ENCODE assay signal across 8 cellular contexts in the genomic region with DNA sequence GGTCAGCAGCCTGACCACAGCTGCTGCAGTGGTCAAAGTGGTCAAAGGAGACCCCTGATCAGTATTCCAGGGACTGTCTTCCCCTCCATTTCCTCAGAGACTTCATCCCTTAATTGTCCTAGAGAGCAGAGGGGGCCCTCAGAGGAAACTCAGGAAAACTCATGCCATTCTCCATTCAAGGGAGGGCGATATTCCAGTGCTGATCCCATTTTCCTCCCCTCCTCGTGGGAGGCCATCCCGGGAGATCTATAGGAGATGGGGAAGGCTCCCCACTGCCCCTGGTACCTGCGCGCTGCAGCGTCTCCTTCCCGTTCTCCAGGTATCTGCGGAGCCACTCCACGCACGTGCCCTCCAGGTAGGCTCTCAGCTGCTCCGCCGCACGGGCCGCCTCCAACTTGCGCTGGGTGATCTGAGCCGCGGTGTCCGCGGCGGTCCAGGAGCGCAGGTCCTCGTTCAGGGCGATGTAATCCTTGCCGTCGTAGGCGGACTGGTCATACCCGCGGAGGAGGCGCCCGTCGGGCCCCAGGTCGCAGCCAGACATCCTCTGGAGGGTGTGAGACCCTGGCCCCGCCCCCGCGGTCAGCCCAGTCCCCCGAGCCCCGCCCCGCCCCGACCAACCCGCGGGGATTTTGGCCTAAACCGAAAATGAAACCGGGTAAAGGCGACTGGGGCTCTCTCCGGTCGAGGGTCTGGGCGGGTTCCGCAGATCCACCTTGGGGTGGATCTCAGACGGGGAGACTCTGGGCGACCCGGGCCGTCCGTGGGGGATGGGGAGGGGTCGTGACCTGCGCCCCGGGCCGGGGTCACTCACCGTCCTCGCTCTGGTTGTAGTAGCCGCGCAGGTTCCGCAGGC. TPM values are rescaled to one million over a fixed set of nuclear protein-coding genes. Genes with fewer than 3 reads are reported as not detected.
DNase-seq lines count a peak whose midpoint lies in the region; ATAC-seq and TF ChIP-seq lines count a peak whose summit lies in the region.

No MANE protein-coding gene starts in this region.

- H3K9me3 ChIP-seq in HEK293 (ENCODE audit: control insufficient read depth, insufficient read depth, low read depth, low read length) (no peaks in the 10 kb centered on the region), iPS-18a (ENCODE audit: control insufficient read depth, low read depth, low read length) (no peaks in the 10 kb centered on the region), spleen (no peaks in the 10 kb centered on the region)

- intact Hi-C loops in spleen (cut with DNase I; ENCODE audit: low total_unique reads), result loop anchor here (5.0 kb wide), 1 partner anchor 81 kb away; no protein-coding TSS in a partner anchor

- peak overlapping the region; percentile 45 for H3K9ac ChIP-seq in iPS-18a (ENCODE audit: low read length)

- TF ChIP-seq POLR2A in spleen (IDR thresholded peaks at IDR 0.05), result no peak

- H3K4me3 ChIP-seq in HEK293 (ENCODE audit: low read depth, low read length) (peak overlapping the region; percentile 88), iPS-18a (ENCODE audit: low read length) (peak overlapping the region; percentile 65), spleen (peak overlapping the region; percentile 53 to 93 (median 70))

- POLR2A ChIA-PET in HEK293 (lab: Yijun Ruan, JAX), result no interaction called here

- peaks cover 23% of the 10 kb centered on the region for H3K27me3 ChIP-seq in iPS-18a (ENCODE audit: control insufficient read depth, insufficient read depth, low read length)
- no peaks in the 10 kb centered on the region for H3K27me3 ChIP-seq in spleen (replicated peaks in 1 of 7)

- TF ChIP-seq CTCF in HEK293 (tag by site-specific recombination; IDR thresholded peaks at IDR 0.05) (no peak), spleen (IDR thresholded peaks at IDR 0.05 in 8 of 11, conservative IDR thresholded peaks at IDR 0.05 in 3 of 11) (no peak)

- DNase-seq in EL (peak; percentile 73), RPMI8226 (peak; percentile 66), astrocyte of the hippocampus (ENCODE audit: low read depth, low spot score) (peak; percentile 35), spleen (peak; percentile 95), NCI-H1092 (lab: John Stamatoyannopoulos, UW) (no peak)

- WGBS in spleen, 5 donors, result 4 to 22% (median 6%) methylated on average over 26 to 62 of the region's 62 CpGs

- peaks cover 19 to 27% of the 10 kb centered on the region in 2 experiments; a peak in 2 of 3 replicates for H3K36me3 ChIP-seq in HEK293 (ENCODE audit: control insufficient read depth in 2 of 2, insufficient read depth in 1 of 2, low read length in 2 of 2)
- no peaks in the 10 kb centered on the region for H3K36me3 ChIP-seq in iPS-18a (ENCODE audit: control insufficient read depth, low read depth, low read length)
- peaks cover 0 to 36% (median 31%) of the 10 kb centered on the region in 6 donors for H3K36me3 ChIP-seq in spleen

- CTCF ChIA-PET in HEK293 (lab: Yijun Ruan, JAX), result interaction anchor here (1.6 kb wide), 1 partner anchor 95 kb away, joined by 5 read pairs; no protein-coding TSS in a partner anchor

- H3K27ac ChIP-seq in HEK293 (ENCODE audit: extremely low read depth, low read depth, low read length) (peak overlapping the region; percentile 81; the same call in 1 of the 2 replicates), iPS-18a (ENCODE audit: low read length) (no peak overlapping the region), spleen (peak overlapping the region; percentile 93 to 100 (median 98))

- no peak for ATAC-seq in HG02970 (IDR thresholded peaks at IDR 0.05; ENCODE audit: low FRiP score, unreplicated experiment)

- H3K4me1 ChIP-seq in HEK293 (ENCODE audit: control insufficient read depth, insufficient read depth, low read length), result no peaks in the 10 kb centered on the region
- H3K4me1 ChIP-seq in iPS-18a (ENCODE audit: control insufficient read depth, low read depth, low read length), result peaks cover 7% of the 10 kb centered on the region
- H3K4me1 ChIP-seq in spleen, result peaks cover 9 to 49% (median 38%) of the 10 kb centered on the region in 6 donors

TF ChIP-seq in HEK293, 187 proteins besides CTCF, POLR2A, EP300 and RAD21:
- TF ChIP-seq IKZF3 (tag by site-specific recombination; IDR thresholded peaks at IDR 0.05) (peak; percentile 60; the same call in 1 of the 2 replicates), ZEB2 (tag by site-specific recombination; IDR thresholded peaks at IDR 0.05) (0 out of 2 replicates have a peak, but pooled peaks have one; percentile 14), ZBTB7A (tag by site-specific recombination; IDR thresholded peaks at IDR 0.05; ENCODE audit: low read depth) (0 out of 2 replicates have a peak, but pooled peaks have one; percentile 28), OSR2 (tag by site-specific recombination; IDR thresholded peaks at IDR 0.05) (no peak), KLF9 (tag by site-specific recombination; IDR thresholded peaks at IDR 0.05; ENCODE audit: low read depth) (0 out of 2 replicates have a peak, but pooled peaks have one; percentile 5)
- TF ChIP-seq, protein P1, sequence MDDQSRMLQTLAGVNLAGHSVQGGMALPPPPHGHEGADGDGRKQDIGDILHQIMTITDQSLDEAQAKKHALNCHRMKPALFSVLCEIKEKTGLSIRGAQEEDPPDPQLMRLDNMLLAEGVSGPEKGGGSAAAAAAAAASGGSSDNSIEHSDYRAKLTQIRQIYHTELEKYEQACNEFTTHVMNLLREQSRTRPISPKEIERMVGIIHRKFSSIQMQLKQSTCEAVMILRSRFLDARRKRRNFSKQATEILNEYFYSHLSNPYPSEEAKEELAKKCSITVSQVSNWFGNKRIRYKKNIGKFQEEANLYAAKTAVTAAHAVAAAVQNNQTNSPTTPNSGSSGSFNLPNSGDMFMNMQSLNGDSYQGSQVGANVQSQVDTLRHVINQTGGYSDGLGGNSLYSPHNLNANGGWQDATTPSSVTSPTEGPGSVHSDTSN (CRISPR knock-in tag; IDR thresholded peaks at IDR 0.05), result no peak

RNA-seq across cellular contexts. Expression of gene HLA-C, which starts 0.9 kb away (rescaled TPM):
- total RNA-seq in spleen, result 1,000 to 10,000 TPM in 5 of 7 donors, 100 to 1,000 TPM in 2; 484 to 2,036 (median 1,738) TPM
- 100 to 1,000 TPM; 368 to 960 (median 400) TPM for polyA plus RNA-seq in spleen
